ENCODE assay signal across 15 cellular contexts in genomic region chr19:3467437-3468198, GRCh38. TPM values are rescaled to one million over a fixed set of nuclear protein-coding genes. Genes with fewer than 3 reads are reported as not detected.
"Had no signal": no experiment of that assay in that cellular context is flagged by ENCODE, and none has a peak within 500 bp of the region (broad histone marks: within the 10 kb centered on the region; RNA-seq: fewer than 3 reads in every experiment).

No MANE protein-coding gene starts in this region.

- H3K27ac ChIP-seq: epithelial cell of prostate, pancreas, suprapubic skin, WERI-Rb-1 had no signal

- H3K4me3 Mint-ChIP-seq: activated CD4-positive, alpha-beta memory T cell treated with anti-CD3 and anti-CD28 coated beads, Interleukin-2, amount 10 ng/mL, durations not matched to agents 7 days and 5 days; activated naive CD8-positive, alpha-beta T cell treated with anti-CD3 and anti-CD28 coated beads, Interleukin-2, amount 10 ng/mL, durations not matched to agents 7 days and 5 days; activated T-cell treated with anti-CD3 and anti-CD28 coated beads, Interleukin-2, amount 50 U/mL, for 72 hours; naive thymus-derived CD4-positive, alpha-beta T cell; stimulated activated naive B cell treated with anti-CD40 and anti-IgM and Interleukin-4, amounts not matched to agents 10 μg/mL and 1 μg/mL and 100 μg/mL, for 72 hours; T-helper 1 cell treated with Interleukin-12 subunit alpha and Interleukin-12 subunit beta and Interleukin-4 antibody, amounts not matched to agents 30 μg/mL and 1 μg/mL, for 36 hours had no signal

- ATAC-seq: activated T-cell treated with anti-CD3 and anti-CD28 coated beads, Interleukin-2, amount 50 U/mL, for 72 hours; naive thymus-derived CD4-positive, alpha-beta T cell; pancreas; stimulated activated naive B cell treated with anti-CD40 and anti-IgM and Interleukin-4, amounts not matched to agents 10 μg/mL and 1 μg/mL and 100 μg/mL, for 72 hours had no signal

- H3K27ac Mint-ChIP-seq: activated CD4-positive, alpha-beta memory T cell treated with anti-CD3 and anti-CD28 coated beads, Interleukin-2, amount 10 ng/mL, durations not matched to agents 7 days and 5 days; activated naive CD8-positive, alpha-beta T cell treated with anti-CD3 and anti-CD28 coated beads, Interleukin-2, amount 10 ng/mL, durations not matched to agents 7 days and 5 days; activated T-cell treated with anti-CD3 and anti-CD28 coated beads, Interleukin-2, amount 50 U/mL, for 72 hours; stimulated activated naive B cell treated with anti-CD40 and anti-IgM and Interleukin-4, amounts not matched to agents 10 μg/mL and 1 μg/mL and 100 μg/mL, for 72 hours; T-helper 1 cell treated with Interleukin-12 subunit alpha and Interleukin-12 subunit beta and Interleukin-4 antibody, amounts not matched to agents 30 μg/mL and 1 μg/mL, for 36 hours had no signal

- H3K27me3 Mint-ChIP-seq: activated CD4-positive, alpha-beta memory T cell treated with anti-CD3 and anti-CD28 coated beads, Interleukin-2, amount 10 ng/mL, durations not matched to agents 7 days and 5 days; activated naive CD8-positive, alpha-beta T cell treated with anti-CD3 and anti-CD28 coated beads, Interleukin-2, amount 10 ng/mL, durations not matched to agents 7 days and 5 days; naive thymus-derived CD4-positive, alpha-beta T cell had no signal

- H3K27me3 ChIP-seq: pancreas, suprapubic skin, upper lobe of left lung had no signal

- H3K36me3 Mint-ChIP-seq: activated naive CD8-positive, alpha-beta T cell treated with anti-CD3 and anti-CD28 coated beads, Interleukin-2, amount 10 ng/mL, durations not matched to agents 7 days and 5 days had no signal

- H3K4me1 Mint-ChIP-seq: activated CD4-positive, alpha-beta memory T cell treated with anti-CD3 and anti-CD28 coated beads, Interleukin-2, amount 10 ng/mL, durations not matched to agents 7 days and 5 days; activated naive CD8-positive, alpha-beta T cell treated with anti-CD3 and anti-CD28 coated beads, Interleukin-2, amount 10 ng/mL, durations not matched to agents 7 days and 5 days had no signal

- H3K9me3 ChIP-seq: pancreas, suprapubic skin, upper lobe of left lung had no signal

- H3K9me3 Mint-ChIP-seq: activated CD4-positive, alpha-beta memory T cell treated with anti-CD3 and anti-CD28 coated beads, Interleukin-2, amount 10 ng/mL, durations not matched to agents 7 days and 5 days; T-helper 1 cell treated with Interleukin-12 subunit alpha and Interleukin-12 subunit beta and Interleukin-4 antibody, amounts not matched to agents 30 μg/mL and 1 μg/mL, for 36 hours had no signal

- DNase-seq: activated CD4-positive, alpha-beta memory T cell treated with anti-CD3 and anti-CD28 coated beads, Interleukin-2, amount 10 ng/mL, durations not matched to agents 7 days and 5 days; activated CD8-positive, alpha-beta memory T cell treated with anti-CD3 and anti-CD28 coated beads, Interleukin-2, amount 50 U/mL, for 4 hours; activated gamma-delta T cell; activated naive CD8-positive, alpha-beta T cell treated with anti-CD3 and anti-CD28 coated beads, Interleukin-2, amount 10 ng/mL, durations not matched to agents 7 days and 5 days; activated T-cell treated with anti-CD3 and anti-CD28 coated beads, Interleukin-2, amount 50 U/mL, for 72 hours; effector memory CD4-positive, alpha-beta T cell; naive thymus-derived CD4-positive, alpha-beta T cell; stimulated activated naive B cell treated with anti-CD40 and anti-IgM and Interleukin-4, amounts not matched to agents 10 μg/mL and 1 μg/mL and 100 μg/mL, for 72 hours; upper lobe of left lung; WERI-Rb-1 had no signal

- H3K4me3 ChIP-seq: pancreas, suprapubic skin, upper lobe of left lung had no signal

- H3K4me1 ChIP-seq: pancreas had no signal

- H3K36me3 ChIP-seq: WERI-Rb-1 had no signal

RNA-seq across cellular contexts. Expression of gene SMIM24, which starts 12.7 kb away (rescaled TPM):
- total RNA-seq: activated CD4-positive, alpha-beta memory T cell treated with anti-CD3 and anti-CD28 coated beads, Interleukin-2, amount 10 ng/mL, durations not matched to agents 7 days and 5 days; mononuclear cell had no signal
- polyA plus RNA-seq: naive thymus-derived CD4-positive, alpha-beta T cell had no signal

RNA-seq across cellular contexts. Expression of gene SMIM44, which starts 15.6 kb away (rescaled TPM):
- total RNA-seq: activated CD4-positive, alpha-beta memory T cell treated with anti-CD3 and anti-CD28 coated beads, Interleukin-2, amount 10 ng/mL, durations not matched to agents 7 days and 5 days; activated naive CD8-positive, alpha-beta T cell treated with anti-CD3 and anti-CD28 coated beads, Interleukin-2, amount 10 ng/mL, durations not matched to agents 7 days and 5 days; activated T-cell treated with anti-CD3 and anti-CD28 coated beads, Interleukin-2, amount 50 U/mL, for 72 hours; mononuclear cell; naive thymus-derived CD4-positive, alpha-beta T cell; pancreas; suprapubic skin; upper lobe of left lung had no signal
- polyA plus RNA-seq: naive thymus-derived CD4-positive, alpha-beta T cell had no signal
